Comparison of ENCODE assay signal across 20 cellular contexts in genomic region chr2:238126338-238126737, GRCh38. TPM values are rescaled to one million over a fixed set of nuclear protein-coding genes. Genes with fewer than 3 reads are reported as not detected.
DNase-seq lines count a peak whose midpoint lies in the region; ATAC-seq, FAIRE-seq and TF ChIP-seq lines count a peak whose summit lies in the region.
"Had no signal": no experiment of that assay in that cellular context is flagged by ENCODE, and none has a peak within 500 bp of the region (broad histone marks: within the 10 kb centered on the region; RNA-seq: fewer than 3 reads in every experiment).

No MANE protein-coding gene starts in this region.

- no peak for TF ChIP-seq RAD21 in GM12878 (IDR thresholded peaks at IDR 0.05; ENCODE audit: insufficient read depth, low read depth, low read length)

- H4K20me1 ChIP-seq in GM12878 (ENCODE audit: control insufficient read depth, insufficient read depth) = no peaks in the 10 kb centered on the region
- H4K20me1 ChIP-seq in keratinocyte (ENCODE audit: control insufficient read depth, extremely low read depth, insufficient read depth, low read length) = no peaks in the 10 kb centered on the region
- H4K20me1 ChIP-seq: BLaER1 had no signal

- RAD21 ChIA-PET in GM12878 (lab: Charles Lee; ENCODE audit: unreplicated experiment) = no interaction called here

- H3K79me2 ChIP-seq in GM12878 (ENCODE audit: control insufficient read depth, insufficient read depth, low read length) = no peaks in the 10 kb centered on the region
- no peaks in the 10 kb centered on the region for H3K79me2 ChIP-seq in keratinocyte (ENCODE audit: control insufficient read depth, insufficient read depth, low read length)

- no peak for TF ChIP-seq EP300 in GM12878 (IDR thresholded peaks at IDR 0.05; ENCODE audit: borderline replicate concordance in 1 of 2, control insufficient read depth in 1 of 2, low read depth in 2 of 2, low read length in 2 of 2)
- no peak for TF ChIP-seq EP300 in stomach (IDR thresholded peaks at IDR 0.05)

- peak; percentile 77 for FAIRE-seq in D721Med (lab: Jason Lieb, UNC)
- peak; percentile 7 for FAIRE-seq in GM12878 (lab: Jason Lieb, UNC)
- peak; percentile 65 for FAIRE-seq in keratinocyte (lab: Jason Lieb, UNC)

- H3K4me2 ChIP-seq in GM12878 (ENCODE audit: control insufficient read depth, insufficient read depth) (no peak overlapping the region), keratinocyte (ENCODE audit: control insufficient read depth, extremely low read depth, insufficient read depth, low read depth, low read length) (no peak overlapping the region)
- H3K4me2 ChIP-seq: GM23338, KMS-11 had no signal

- dilution Hi-C loops in keratinocyte (cut with MboI; ENCODE audit: extremely low pct_ligation_motif_present, low sequenced_read_pairs) = no loop called here

- TF ChIP-seq CTCF in D721Med (IDR thresholded peaks at IDR 0.05; ENCODE audit: insufficient read depth, missing control alignments) (no peak), HEK293 (tag by site-specific recombination; IDR thresholded peaks at IDR 0.05) (no peak), GM12878 (IDR thresholded peaks at IDR 0.05 in 2 of 3, conservative IDR thresholded peaks at IDR 0.05 in 1 of 3; ENCODE audit: control insufficient read depth in 2 of 3, extremely low read depth in 1 of 3, insufficient read depth in 1 of 3, low read depth in 3 of 3, low read length in 3 of 3) (no peak), keratinocyte (optimal IDR thresholded peaks at IDR 0.05 in 1 of 3, IDR thresholded peaks at IDR 0.05 in 1 of 3, conservative IDR thresholded peaks at IDR 0.05 in 1 of 3; ENCODE audit: extremely low read depth in 1 of 3, insufficient read depth in 2 of 3, low read length in 3 of 3) (no peak), stomach (IDR thresholded peaks at IDR 0.05) (no peak), spleen (IDR thresholded peaks at IDR 0.05 in 8 of 11, conservative IDR thresholded peaks at IDR 0.05 in 3 of 11) (no peak)

- in situ Hi-C loops in GM12878 (cut with MboI) = no loop called here

- no peaks in the 10 kb centered on the region for H3K9me1 ChIP-seq in keratinocyte (ENCODE audit: control insufficient read depth, extremely low read depth, insufficient read depth, low read length)

- H3K4me1 ChIP-seq in HEK293 (ENCODE audit: control insufficient read depth, insufficient read depth, low read length) = no peaks in the 10 kb centered on the region
- no peaks in the 10 kb centered on the region for H3K4me1 ChIP-seq in GM12878 (ENCODE audit: control insufficient read depth, insufficient read depth, low read length)
- H3K4me1 ChIP-seq in keratinocyte (ENCODE audit: control insufficient read depth, extremely low read depth, insufficient read depth, low read length) = no peaks in the 10 kb centered on the region
- peaks cover 0 to 11% (median 7%) of the 10 kb centered on the region in 4 donors for H3K4me1 ChIP-seq in stomach
- H3K4me1 ChIP-seq in spleen = peaks cover 0 to 6% (median 2%) of the 10 kb centered on the region in 6 donors

- CTCF ChIA-PET in HEK293 (lab: Yijun Ruan, JAX) (no interaction called here), GM12878 (lab: Yijun Ruan, JAX) (no interaction called here)

- BruUV-seq in GM12878 (replicated peaks; lab: Mats Ljungman, UMichigan) = no TSS peak

- intact Hi-C loops in GM12878 (cut with micrococcal nuclease; ENCODE audit: unreplicated experiment) (no loop called here), stomach (cut with DNase I; ENCODE audit: low total_unique reads) (no loop called here), spleen (cut with DNase I; ENCODE audit: low total_unique reads) (no loop called here)

- H3K36me3 ChIP-seq in HEK293 (ENCODE audit: control insufficient read depth in 2 of 2, insufficient read depth in 1 of 2, low read length in 2 of 2) = no peaks in the 10 kb centered on the region
- H3K36me3 ChIP-seq in GM12878 (ENCODE audit: control insufficient read depth in 2 of 2, insufficient read depth in 2 of 2, low read length in 1 of 2) = no peaks in the 10 kb centered on the region
- H3K36me3 ChIP-seq in keratinocyte (ENCODE audit: control insufficient read depth in 2 of 2, extremely low read depth in 1 of 2, insufficient read depth in 2 of 2, low read length in 2 of 2) = no peaks in the 10 kb centered on the region
- no peaks in the 10 kb centered on the region for H3K36me3 ChIP-seq in stomach
- H3K36me3 ChIP-seq in spleen = no peaks in the 10 kb centered on the region
- H3K36me3 ChIP-seq: BLaER1 had no signal

- H3K9ac ChIP-seq in GM12878 (ENCODE audit: control insufficient read depth, insufficient read depth, low read length) (no peak overlapping the region), keratinocyte (ENCODE audit: control insufficient read depth, extremely low read depth, insufficient read depth, low read length) (no peak overlapping the region)
- H3K9ac ChIP-seq: KMS-11 had no signal

- ATAC-seq in GM12878 (no peak), HG03045 (IDR thresholded peaks at IDR 0.05; ENCODE audit: unreplicated experiment) (no peak)

- DNase-seq in D721Med (ENCODE audit: insufficient read length, low spot score) (no peak), GM12878 (ENCODE audit: low read depth, low spot score) (no peak), keratinocyte (ENCODE audit: low read depth, low spot score) (no peak), NCI-H187 (lab: John Stamatoyannopoulos, UW) (no peak), stomach (no peak), spleen (no peak)
- DNase-seq: 8988T; CD4-positive, alpha-beta memory T cell; DMS 273 treated with DMSO at 0.1 percent for 48 hours; DND-41; EL; H7 had no signal

- no peaks in the 10 kb centered on the region for H3K9me3 ChIP-seq in HEK293 (ENCODE audit: control insufficient read depth, insufficient read depth, low read depth, low read length)
- H3K9me3 ChIP-seq in GM12878 (replicated peaks; ENCODE audit: control insufficient read depth, insufficient read depth, low read length) = peaks cover 4% of the 10 kb centered on the region; the same call in 2 of the 3 replicates
- H3K9me3 ChIP-seq in keratinocyte (ENCODE audit: control insufficient read depth, low read depth, low read length) = no peaks in the 10 kb centered on the region
- no peaks in the 10 kb centered on the region for H3K9me3 ChIP-seq in stomach
- no peaks in the 10 kb centered on the region for H3K9me3 ChIP-seq in spleen
- H3K9me3 ChIP-seq: BLaER1 had no signal

- TF ChIP-seq POLR2A in GM12878 (IDR thresholded peaks at IDR 0.05; ENCODE audit: low read depth, low read length) = no peak
- peak in 1 of 4 donors; percentile 41 for TF ChIP-seq POLR2A in stomach (IDR thresholded peaks at IDR 0.05)
- no peak for TF ChIP-seq POLR2A in spleen (IDR thresholded peaks at IDR 0.05)

- H3K27ac ChIP-seq in HEK293 (ENCODE audit: extremely low read depth, low read depth, low read length) (no peak overlapping the region), GM12878 (ENCODE audit: control insufficient read depth, insufficient read depth) (no peak overlapping the region), keratinocyte (ENCODE audit: control insufficient read depth, insufficient read depth, low read length) (no peak overlapping the region), stomach (no peak overlapping the region), spleen (no peak overlapping the region)
- H3K27ac ChIP-seq: BLaER1, KMS-11 had no signal

- H3K4me3 ChIP-seq in HEK293 (ENCODE audit: low read depth, low read length) (no peak overlapping the region), GM12878 (no peak overlapping the region), keratinocyte (ENCODE audit: control insufficient read depth in 2 of 3, extremely low read depth in 1 of 3, insufficient read depth in 2 of 3, low read depth in 1 of 3, low read length in 3 of 3) (no peak overlapping the region), stomach (no peak overlapping the region), spleen (no peak overlapping the region)
- H3K4me3 ChIP-seq: BLaER1, GM23338 had no signal

- WGBS in GM12878 (ENCODE audit: insufficient coverage, insufficient replicate concordance, low lambda C conversion rate, missing lambda C conversion rate) = 78% methylated on average over 2 of the region's 2 CpGs
- WGBS in stomach, 5 donors = 60 to 100% (median 95%) methylated on average over 2 of the region's 2 CpGs
- WGBS in spleen, 5 donors = 89 to 97% (median 95%) methylated on average over 2 of the region's 2 CpGs

- H2AFZ ChIP-seq in GM12878 (ENCODE audit: control insufficient read depth, low read depth, low read length) (no peak overlapping the region), keratinocyte (ENCODE audit: control insufficient read depth, low read length) (no peak overlapping the region)
- H2AFZ ChIP-seq: GM23338 had no signal

- no peaks in the 10 kb centered on the region for H3K27me3 ChIP-seq in GM12878 (replicated peaks in 1 of 2; ENCODE audit: control insufficient read depth in 2 of 2, insufficient read depth in 2 of 2, low read length in 1 of 2)
- H3K27me3 ChIP-seq in keratinocyte (ENCODE audit: control insufficient read depth, extremely low read depth, insufficient read depth, low read length) = peaks cover 14% of the 10 kb centered on the region
- H3K27me3 ChIP-seq in stomach = peaks cover 0 to 6% (median 0%) of the 10 kb centered on the region in 3 donors
- peaks cover 0 to 6% (median 0%) of the 10 kb centered on the region in 7 donors for H3K27me3 ChIP-seq in spleen (replicated peaks in 1 of 7)
- H3K27me3 ChIP-seq: BLaER1 had no signal

- SMC1A ChIA-PET in GM12878 (lab: Charles Lee; ENCODE audit: uncharacterized antibody, unreplicated experiment) = no interaction called here

- POLR2A ChIA-PET in HEK293 (lab: Yijun Ruan, JAX) (no interaction called here), GM12878 (lab: Charles Lee) (no interaction called here)

RNA-seq across cellular contexts. Expression of gene KLHL30, which starts 12.1 kb away (rescaled TPM):
- 0.12 and 0.13 TPM in 2 replicates for total RNA-seq in GM12878 (2013; cell fraction: nucleolus; rRNA removed)
- total RNA-seq in GM12878 (2014; rRNA removed) (0.05 TPM in 1 of 2 replicates, not detected in the other), GM12878 (2014; rRNA removed; fragmentation: Illumina TruSeq; extraction: Trizol) (not detected in 2 replicates), GM12878 (2021) (0.05 TPM in 1 of 2 replicates, not detected in the other), stomach (1 to 10 TPM in 2 of 5 donors, under 1 TPM in 1, not detected in 2; 0.29 to 1.7 (median 1.3) TPM), spleen (under 1 TPM in 5 of 7 donors, not detected in 2; 0.15 to 0.85 (median 0.23) TPM)
- polyA plus RNA-seq in GM12878 (2011; ENCODE audit: low read depth) = not detected
- polyA plus RNA-seq in GM12878 (2011; rRNA removed) (not detected in 2 replicates), GM12878 (2014; fragmentation: Illumina TruSeq; extraction: Trizol) (not detected in 2 replicates), GM12878 (2014; fragmentation: Nextera tagmentation; extraction: Ambion mirVana) (not detected), GM12878 (2014; rRNA removed) (not detected in 2 replicates), GM12878 (2016; fragmentation: Nextera tagmentation; extraction: Ambion mirVana) (under 1 TPM in 1 of 2 experiments, not detected in 1; 0.03 TPM), keratinocyte (not detected in 3 replicates), stomach (under 1 TPM; 0.06 to 0.46 (median 0.15) TPM), spleen (under 1 TPM; 0.09 to 0.29 (median 0.22) TPM)
- not detected in 2 replicates for polyA plus RNA-seq in GM12878 (2011; cell fraction: cytosol; rRNA removed)
- 0.09 TPM in 1 of 2 replicates, not detected in the other for polyA plus RNA-seq in GM12878 (2011; cell fraction: nucleus; rRNA removed)
- 0.03 TPM in 1 of 2 replicates, not detected in the other for polyA plus RNA-seq in GM12878 (2012)
- not detected in 2 replicates for polyA minus RNA-seq in GM12878 (2011; rRNA and poly(A)+ RNA removed)
- polyA minus RNA-seq in GM12878 (2011; cell fraction: cytosol; rRNA and poly(A)+ RNA removed) = not detected in 2 replicates
- not detected in 2 replicates for polyA minus RNA-seq in GM12878 (2011; cell fraction: nucleus; rRNA and poly(A)+ RNA removed)
- polyA plus RNA-seq in keratinocyte (2011; ENCODE audit: low read depth) = not detected
- not detected in 2 replicates for polyA plus RNA-seq in keratinocyte (2011; cell fraction: cytosol; rRNA removed)
- 0.03 TPM in 1 of 2 replicates, not detected in the other for polyA plus RNA-seq in keratinocyte (2011; cell fraction: nucleus; rRNA removed)
- polyA plus RNA-seq in keratinocyte (2012; ENCODE audit: low replicate concordance) = not detected in 2 replicates
- polyA minus RNA-seq in keratinocyte = not detected in 3 replicates
- polyA minus RNA-seq in keratinocyte (2011; cell fraction: cytosol; rRNA and poly(A)+ RNA removed) = not detected
- not detected in 2 replicates for polyA minus RNA-seq in keratinocyte (2011; cell fraction: nucleus; rRNA and poly(A)+ RNA removed)
- total RNA-seq: A673; CD4-positive, alpha-beta memory T cell had no signal
- polyA plus RNA-seq: AG04450; CD4-positive, alpha-beta memory T cell; GM23338 had no signal

RNA-seq across cellular contexts. Expression of gene ESPNL, which starts 26.2 kb away (rescaled TPM):
- total RNA-seq in GM12878 (2013; cell fraction: nucleolus; rRNA removed) = 3.3 and 4.0 TPM in 2 replicates
- total RNA-seq in GM12878 (2014; rRNA removed) = 0.49 and 0.56 TPM in 2 replicates
- total RNA-seq in GM12878 (2014; rRNA removed; fragmentation: Illumina TruSeq; extraction: Trizol) = 0.14 and 0.18 TPM in 2 replicates
- 0.32 and 0.41 TPM in 2 replicates for total RNA-seq in GM12878 (2021)
- polyA plus RNA-seq in GM12878 (2011; ENCODE audit: low read depth) = 0.07 TPM
- 0.56 and 0.94 TPM in 2 replicates for polyA plus RNA-seq in GM12878 (2011; rRNA removed)
- polyA plus RNA-seq in GM12878 (2011; cell fraction: cytosol; rRNA removed) = 1.6 and 2.2 TPM in 2 replicates
- 6.6 and 6.9 TPM in 2 replicates for polyA plus RNA-seq in GM12878 (2011; cell fraction: nucleus; rRNA removed)
- polyA plus RNA-seq in GM12878 (2012) = 0.38 and 0.48 TPM in 2 replicates
- 0.12 TPM in 1 of 2 replicates, not detected in the other for polyA plus RNA-seq in GM12878 (2014; fragmentation: Illumina TruSeq; extraction: Trizol)
- polyA plus RNA-seq in GM12878 (2014; fragmentation: Nextera tagmentation; extraction: Ambion mirVana) = not detected
- polyA plus RNA-seq in GM12878 (2014; rRNA removed) = 0.36 and 0.39 TPM in 2 replicates
- under 1 TPM in 1 of 2 experiments, not detected in 1; 0.05 TPM for polyA plus RNA-seq in GM12878 (2016; fragmentation: Nextera tagmentation; extraction: Ambion mirVana)
- 0.15 and 0.62 TPM in 2 replicates for polyA minus RNA-seq in GM12878 (2011; rRNA and poly(A)+ RNA removed)
- 0.94 TPM in 1 of 2 replicates, not detected in the other for polyA minus RNA-seq in GM12878 (2011; cell fraction: cytosol; rRNA and poly(A)+ RNA removed)
- polyA minus RNA-seq in GM12878 (2011; cell fraction: nucleus; rRNA and poly(A)+ RNA removed) = 0.60 and 0.77 TPM in 2 replicates
- polyA plus RNA-seq in keratinocyte = 0.14 to 0.19 TPM (median 0.16 TPM) in 3 replicates
- not detected for polyA plus RNA-seq in keratinocyte (2011; ENCODE audit: low read depth)
- polyA plus RNA-seq in keratinocyte (2011; cell fraction: cytosol; rRNA removed) = 0.04 and 0.16 TPM in 2 replicates
- polyA plus RNA-seq in keratinocyte (2011; cell fraction: nucleus; rRNA removed) = 0.09 and 0.19 TPM in 2 replicates
- polyA plus RNA-seq in keratinocyte (2012; ENCODE audit: low replicate concordance) = 0.03 and 0.28 TPM in 2 replicates
- polyA minus RNA-seq in keratinocyte = 0.13 to 0.20 TPM (median 0.20 TPM) in 3 replicates
- polyA minus RNA-seq in keratinocyte (2011; cell fraction: cytosol; rRNA and poly(A)+ RNA removed) = 0.58 TPM
- polyA minus RNA-seq in keratinocyte (2011; cell fraction: nucleus; rRNA and poly(A)+ RNA removed) = 0.21 TPM in 1 of 2 replicates, not detected in the other
- 1 to 10 TPM in 1 of 5 donors, under 1 TPM in 1, not detected in 3; 0.73 to 1.3 TPM for total RNA-seq in stomach
- under 1 TPM; 0.05 to 0.31 (median 0.25) TPM for polyA plus RNA-seq in stomach
- total RNA-seq in spleen = 1 to 10 TPM in 4 of 7 donors, under 1 TPM in 3; 0.65 to 5.1 (median 1.5) TPM
- polyA plus RNA-seq in spleen = 1 to 10 TPM; 1.3 to 6.2 (median 3.8) TPM
- polyA plus RNA-seq: CD14-positive monocyte; CD4-positive, alpha-beta memory T cell had no signal

RNA-seq across cellular contexts. Expression of gene ERFE, which starts 32.4 kb away (rescaled TPM):
- not detected in 2 replicates for total RNA-seq in GM12878 (2013; cell fraction: nucleolus; rRNA removed)
- total RNA-seq in GM12878 (2014; rRNA removed) (not detected in 2 replicates), GM12878 (2014; rRNA removed; fragmentation: Illumina TruSeq; extraction: Trizol) (not detected in 2 replicates), GM12878 (2021) (not detected in 2 replicates), stomach (1 to 10 TPM in 1 of 5 donors, under 1 TPM in 1, not detected in 3; 0.89 to 1.1 TPM), spleen (10 to 100 TPM in 1 of 7 donors, 1 to 10 TPM in 5, under 1 TPM in 1; 0.49 to 11.0 (median 2.4) TPM)
- not detected for polyA plus RNA-seq in GM12878 (2011; ENCODE audit: low read depth)
- polyA plus RNA-seq in GM12878 (2011; rRNA removed) (not detected in 2 replicates), GM12878 (2014; fragmentation: Illumina TruSeq; extraction: Trizol) (not detected in 2 replicates), GM12878 (2014; fragmentation: Nextera tagmentation; extraction: Ambion mirVana) (not detected), GM12878 (2014; rRNA removed) (not detected in 2 replicates), GM12878 (2016; fragmentation: Nextera tagmentation; extraction: Ambion mirVana) (not detected), keratinocyte (0.14 to 0.28 TPM (median 0.27 TPM) in 3 replicates), stomach (under 1 TPM in 2 of 3 donors, not detected in 1; 0.13 to 0.75 TPM), spleen (under 1 TPM; 0.06 to 0.63 (median 0.16) TPM)
- not detected in 2 replicates for polyA plus RNA-seq in GM12878 (2011; cell fraction: cytosol; rRNA removed)
- polyA plus RNA-seq in GM12878 (2011; cell fraction: nucleus; rRNA removed) = not detected in 2 replicates
- polyA plus RNA-seq in GM12878 (2012) = 0.11 TPM in 1 of 2 replicates, not detected in the other
- polyA minus RNA-seq in GM12878 (2011; rRNA and poly(A)+ RNA removed) = not detected in 2 replicates
- not detected in 2 replicates for polyA minus RNA-seq in GM12878 (2011; cell fraction: cytosol; rRNA and poly(A)+ RNA removed)
- 0.24 TPM in 1 of 2 replicates, not detected in the other for polyA minus RNA-seq in GM12878 (2011; cell fraction: nucleus; rRNA and poly(A)+ RNA removed)
- not detected for polyA plus RNA-seq in keratinocyte (2011; ENCODE audit: low read depth)
- 0.17 and 0.27 TPM in 2 replicates for polyA plus RNA-seq in keratinocyte (2011; cell fraction: cytosol; rRNA removed)
- polyA plus RNA-seq in keratinocyte (2011; cell fraction: nucleus; rRNA removed) = 0.23 and 0.71 TPM in 2 replicates
- 0.11 TPM in 2 replicates for polyA plus RNA-seq in keratinocyte (2012; ENCODE audit: low replicate concordance)
- 0.10 TPM in 1 of 3 replicates, not detected in the others for polyA minus RNA-seq in keratinocyte
- polyA minus RNA-seq in keratinocyte (2011; cell fraction: cytosol; rRNA and poly(A)+ RNA removed) = not detected
- 0.63 TPM in 1 of 2 replicates, not detected in the other for polyA minus RNA-seq in keratinocyte (2011; cell fraction: nucleus; rRNA and poly(A)+ RNA removed)
- total RNA-seq: CD4-positive, alpha-beta memory T cell had no signal
- polyA plus RNA-seq: CD14-positive monocyte; CD4-positive, alpha-beta memory T cell had no signal
